8 cellular contexts compared by ENCODE assay signal in the genomic region with DNA sequence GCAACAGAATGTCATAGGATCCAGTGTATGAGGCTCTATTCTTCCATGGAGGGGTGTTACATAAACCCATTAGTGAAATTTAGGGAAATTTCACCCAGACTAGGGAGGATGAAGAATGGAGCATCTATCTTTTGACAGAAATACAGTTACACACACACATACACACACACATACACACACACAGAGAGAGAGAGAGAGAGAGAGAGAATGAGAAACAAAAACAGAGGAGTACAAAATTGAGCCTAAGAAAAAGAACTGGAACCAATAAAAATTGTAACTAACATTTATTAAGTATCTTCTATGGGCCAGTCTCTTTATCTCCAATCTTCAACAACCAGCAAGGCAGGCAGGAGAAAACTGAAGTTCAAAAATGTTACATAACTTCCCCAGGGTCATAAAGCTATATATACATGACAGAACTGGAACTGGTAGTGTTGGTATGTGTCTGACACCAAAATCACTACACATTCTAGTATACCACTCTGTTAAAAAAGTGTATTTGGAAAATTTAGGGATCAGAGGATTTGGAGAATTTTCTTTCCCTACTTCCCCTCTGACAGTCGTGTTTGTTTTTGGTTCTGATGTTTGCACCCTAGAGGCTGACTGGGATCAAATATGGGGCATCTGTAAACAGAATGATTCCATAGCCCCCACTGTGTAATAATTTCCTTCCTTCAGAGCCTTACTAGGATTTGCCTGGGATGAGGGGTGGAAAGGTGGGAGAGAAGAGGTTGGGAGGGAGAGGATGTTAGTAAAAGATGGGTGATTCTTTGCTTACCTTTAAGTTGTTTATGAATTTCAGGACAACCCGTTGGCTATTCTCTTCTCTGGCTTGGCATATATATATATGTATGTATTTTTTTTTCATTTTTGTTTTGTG. TPM values are rescaled to one million over a fixed set of nuclear protein-coding genes. Genes with fewer than 3 reads are reported as not detected.
A peak's percentile ranks its signal among the peaks of the same experiment; 100 is the strongest.
DNase-seq lines count a peak whose midpoint lies in the region; ATAC-seq, FAIRE-seq and TF ChIP-seq lines count a peak whose summit lies in the region.

No MANE protein-coding gene starts in this region.

- in situ Hi-C loops in mammary epithelial cell (cut with MboI; ENCODE audit: low sequenced_read_pairs in 2 of 2): no loop called here

- peak overlapping the region; percentile 47 to 94 (median 84) for H3K4me3 ChIP-seq in mammary epithelial cell (replicated peaks in 1 of 3; ENCODE audit: insufficient read depth in 1 of 3, low read depth in 2 of 3, low read length in 3 of 3)

- BruUV-seq in mammary epithelial cell (replicated peaks; lab: Mats Ljungman, UMichigan): TSS peak; percentile 14

- intact Hi-C loops in mammary epithelial cell (cut with micrococcal nuclease): loop anchor here (1.0 to 5.0 kb wide), 3 partner anchors 155 to 546 kb away; a partner anchor contains a TSS

- H3K36me3 ChIP-seq in mammary epithelial cell (ENCODE audit: insufficient read depth, low read length): no peaks in the 10 kb centered on the region

- no peaks in the 10 kb centered on the region for H3K27me3 ChIP-seq in mammary epithelial cell (ENCODE audit: insufficient read depth, low read length)

- no peak for TF ChIP-seq CTCF in mammary epithelial cell (conservative IDR thresholded peaks at IDR 0.05 in 1 of 2, IDR thresholded peaks at IDR 0.05 in 1 of 2; ENCODE audit: extremely low read depth in 1 of 2, insufficient read depth in 1 of 2, low read depth in 1 of 2, low read length in 2 of 2)

- peak overlapping the region; percentile 95 for H3K27ac ChIP-seq in mammary epithelial cell (ENCODE audit: insufficient read depth, low read depth, low read length)

- H2AFZ ChIP-seq in mammary epithelial cell (ENCODE audit: low read depth, low read length): peak overlapping the region; percentile 45

- no peak for ATAC-seq in GM21360 (IDR thresholded peaks at IDR 0.05; ENCODE audit: unreplicated experiment)

- peak overlapping the region; percentile 94 for H3K9ac ChIP-seq in mammary epithelial cell (ENCODE audit: insufficient read depth, low read length)

- 75% methylated on average over 2 of the region's 2 CpGs for WGBS in mammary epithelial cell (ENCODE audit: low coverage, missing lambda C conversion rate)

- DNase-seq in CD1c-positive myeloid dendritic cell (ENCODE audit: extremely low spot score) (peak; percentile 26), LHCN-M2 (ENCODE audit: low read depth) (peak; percentile 23), mammary epithelial cell (peak; percentile 30), myocyte (ENCODE audit: low read depth) (peak; percentile 9), NCI-H774 (lab: John Stamatoyannopoulos, UW) (no peak), RCC 7860 (ENCODE audit: low spot score) (no peak)
- no peak for DNase-seq in effector CD4-positive, alpha-beta T cell

- no peak for FAIRE-seq in RCC 7860 (lab: Jason Lieb, UNC)

- peaks cover 39% of the 10 kb centered on the region for H3K79me2 ChIP-seq in mammary epithelial cell (ENCODE audit: insufficient read depth, low read length)

- H3K4me1 ChIP-seq in mammary epithelial cell (ENCODE audit: insufficient read depth, low read length): peaks cover 33% of the 10 kb centered on the region

- dilution Hi-C loops in mammary epithelial cell (cut with HindIII; ENCODE audit: low sequenced_read_pairs): no loop called here

- peak overlapping the region; percentile 84 for H3K4me2 ChIP-seq in mammary epithelial cell (ENCODE audit: insufficient read depth, low read depth, low read length)

- CTCF ChIA-PET in mammary epithelial cell (lab: Charles Lee; ENCODE audit: low non-redundant PET): interaction anchor here (0.6 kb wide), 1 partner anchor 73 kb away, joined by 3 read pairs; no protein-coding TSS in a partner anchor

- no peaks in the 10 kb centered on the region for H4K20me1 ChIP-seq in mammary epithelial cell (ENCODE audit: insufficient read depth, low read length)

- H3K9me3 ChIP-seq in mammary epithelial cell (replicated peaks; ENCODE audit: insufficient read depth, low read length): no peaks in the 10 kb centered on the region

RNA-seq across cellular contexts. Expression of a gene that starts 1.0 kb away (rescaled TPM):
- 22.5 and 23.9 TPM in 2 replicates for total RNA-seq in LHCN-M2 (2014; rRNA removed)
- polyA plus RNA-seq in LHCN-M2 (2012): 7.8 TPM
- 10 to 100 TPM; 35.4 to 42.0 TPM for total RNA-seq in mammary epithelial cell
- 10.2 TPM for polyA plus RNA-seq in mammary epithelial cell
- 39.3 TPM for polyA minus RNA-seq in mammary epithelial cell
- 17.0 and 18.2 TPM in 2 replicates for total RNA-seq in myocyte
- 11.4 TPM for polyA plus RNA-seq in myocyte (2012)

Comparison
In these comparisons a context has a peak if more than half of its experiments do, and no peak if none do; other contexts are left out.
1. DNase-seq: peak in CD1c-positive myeloid dendritic cell (single experiment), LHCN-M2 (single experiment), mammary epithelial cell (single experiment) and myocyte (single experiment); none in NCI-H774 (single experiment), effector CD4-positive, alpha-beta T cell (single experiment) and RCC 7860 (single experiment).